In genomic region chr19:43192381-43193155, GRCh38 we compare ENCODE assay signal across 9 cellular contexts. TPM values are rescaled to one million over a fixed set of nuclear protein-coding genes. Genes with fewer than 3 reads are reported as not detected.
"Had no signal": no experiment of that assay in that cellular context is flagged by ENCODE, and none has a peak within 500 bp of the region (broad histone marks: within the 10 kb centered on the region; RNA-seq: fewer than 3 reads in every experiment).

No MANE protein-coding gene starts in this region.

RNA-seq across cellular contexts. Expression of gene PSG5, which starts 6.2 kb away (rescaled TPM):
- total RNA-seq: OCI-LY7, PC-3, Peyer's patch, Right ventricle myocardium inferior, Right ventricle myocardium superior, SJCRH30, SK-MEL-5, T-cell had no signal

RNA-seq across cellular contexts. Expression of gene PSG4, which starts 12.9 kb away (rescaled TPM):
- total RNA-seq: OCI-LY7, PC-3, Peyer's patch, Right ventricle myocardium inferior, Right ventricle myocardium superior, SJCRH30, SJSA1, T-cell had no signal
